In genomic region chr10:75083972-75084833, GRCh38 we compare ENCODE assay signal across 1 cellular context.
TF ChIP-seq lines count a peak whose summit lies in the region.

No MANE protein-coding gene starts in this region.

TF ChIP-seq in SK-N-SH treated with all-trans-retinoic acid at 6 μM for 48 hours, 23 proteins besides CTCF, POLR2A, EP300 and RAD21 (continued from another document):
- TF ChIP-seq CSRNP3 (CRISPR knock-in tag; IDR thresholded peaks at IDR 0.05), result no peak
- no peak for TF ChIP-seq ZNF8 (CRISPR knock-in tag; IDR thresholded peaks at IDR 0.05)
- no peak for TF ChIP-seq ARNTL (CRISPR knock-in tag; IDR thresholded peaks at IDR 0.05; ENCODE audit: borderline replicate concordance, low read depth)
- TF ChIP-seq PATZ1 (CRISPR knock-in tag; IDR thresholded peaks at IDR 0.05; ENCODE audit: borderline replicate concordance), result no peak
- TF ChIP-seq TCF4 (CRISPR knock-in tag; IDR thresholded peaks at IDR 0.05; ENCODE audit: borderline replicate concordance), result 0 out of 2 replicates have a peak, but pooled peaks have one; percentile 32
- TF ChIP-seq ESRRG (CRISPR knock-in tag; IDR thresholded peaks at IDR 0.05), result no peak
- no peak for TF ChIP-seq RARB (CRISPR knock-in tag; IDR thresholded peaks at IDR 0.05)
- TF ChIP-seq ISL1 (CRISPR knock-in tag; IDR thresholded peaks at IDR 0.05), result peak; percentile 87
- no peak for TF ChIP-seq BACH2 (CRISPR knock-in tag; IDR thresholded peaks at IDR 0.05; ENCODE audit: borderline replicate concordance)
